8 cellular contexts compared by ENCODE assay signal in genomic region chr16:89409161-89409711, GRCh38.
DNase-seq lines count a peak whose midpoint lies in the region; ATAC-seq lines count a peak whose summit lies in the region.

No MANE protein-coding gene starts in this region.

- 36 to 44% methylated on average over 13 of the region's 13 CpGs for WGBS in esophagus, 2 donors

- DNase-seq in HK-2 (ENCODE audit: unreplicated experiment) = peak; percentile 29
- DNase-seq in activated CD8-positive, alpha-beta memory T cell treated with anti-CD3 and anti-CD28 coated beads for 1 hour (ENCODE audit: extremely low read depth in 1 of 2, low read depth in 1 of 2) = peak; percentile 45 to 84
- peak; percentile 31 to 38 for DNase-seq in stimulated activated CD4-positive, alpha-beta T cell treated with anti-CD3 and anti-CD28 coated beads, Interleukin-2, amount 100 ng/mL, for 48 hours
- DNase-seq in NCI-H82 treated with DMSO at 0.1 percent for 48 hours (lab: John Stamatoyannopoulos, UW; ENCODE audit: unreplicated experiment) = no peak
- DNase-seq in COLO668 (lab: John Stamatoyannopoulos, UW; ENCODE audit: unreplicated experiment) = no peak
- DNase-seq in HUDEP-2 (lab: John Stamatoyannopoulos, UW; ENCODE audit: unreplicated experiment in 76 of 76) = no peak

- no peak for ATAC-seq in HG03097 (IDR thresholded peaks at IDR 0.05; ENCODE audit: low FRiP score, unreplicated experiment)

- H3K4me3 ChIP-seq in esophagus (ENCODE audit: low read depth in 1 of 2, low read length in 2 of 2) = no peak overlapping the region

- H3K9me3 ChIP-seq in esophagus (ENCODE audit: control insufficient read depth in 2 of 2, insufficient read depth in 1 of 2, low read depth in 1 of 2, low read length in 1 of 2) = no peaks in the 10 kb centered on the region

- peak overlapping the region; percentile 46 to 84 for H3K27ac ChIP-seq in esophagus (ENCODE audit: low read depth in 2 of 2, low read length in 1 of 2)

- peaks cover 25 to 41% of the 10 kb centered on the region in 2 donors for H3K4me1 ChIP-seq in esophagus (ENCODE audit: control insufficient read depth in 2 of 2, insufficient read depth in 2 of 2, low read length in 1 of 2)

- H3K36me3 ChIP-seq in esophagus (ENCODE audit: control insufficient read depth in 2 of 2, insufficient read depth in 2 of 2, low read length in 1 of 2) = no peaks in the 10 kb centered on the region

- H3K27me3 ChIP-seq in esophagus (ENCODE audit: control insufficient read depth in 1 of 2, insufficient read depth in 2 of 2, low read length in 2 of 2) = no peaks in the 10 kb centered on the region

Comparison
In these comparisons a context has a peak if more than half of its experiments do, and no peak if none do; other contexts are left out.
1. DNase-seq: peak in HK-2 (single experiment), activated CD8-positive, alpha-beta memory T cell treated with anti-CD3 and anti-CD28 coated beads for 1 hour (2 of 2) and stimulated activated CD4-positive, alpha-beta T cell treated with anti-CD3 and anti-CD28 coated beads, Interleukin-2, amount 100 ng/mL, for 48 hours (2 of 2); none in NCI-H82 treated with DMSO at 0.1 percent for 48 hours (single experiment), COLO668 (single experiment) and HUDEP-2 (0 of 76).